18 cellular contexts compared by ENCODE assay signal in genomic region chr2:37080674-37081073, GRCh38. TPM values are rescaled to one million over a fixed set of nuclear protein-coding genes. Genes with fewer than 3 reads are reported as not detected.
DNase-seq lines count a peak whose midpoint lies in the region; ATAC-seq and TF ChIP-seq lines count a peak whose summit lies in the region.
"Had no signal": no experiment of that assay in that cellular context is flagged by ENCODE, and none has a peak within 500 bp of the region (broad histone marks: within the 10 kb centered on the region; RNA-seq: fewer than 3 reads in every experiment).

No MANE protein-coding gene starts in this region.

- H3K9me3 ChIP-seq in naive thymus-derived CD4-positive, alpha-beta T cell (ENCODE audit: control insufficient read depth in 2 of 3, low read length in 3 of 3): no peaks in the 10 kb centered on the region
- H3K9me3 ChIP-seq: esophagus squamous epithelium, ovary, SJSA1 had no signal

- H3K4me3 Mint-ChIP-seq in activated T-helper 1 cell treated with anti-CD3 and anti-CD28 coated beads, Interleukin-12 subunit alpha, Interleukin-12 subunit beta, Interleukin-2, Interleukin-4 antibody, amounts not matched to agents 30 ng/mL and 10 ng/mL and 1 ng/mL, durations not matched to agents 14 hours and 24 hours and 36 hours: peak overlapping the region; percentile 50
- peak overlapping the region in 6 of 10 donors; percentile 17 to 86 (median 75) for H3K4me3 Mint-ChIP-seq in naive thymus-derived CD4-positive, alpha-beta T cell

- H3K27ac Mint-ChIP-seq in activated T-helper 1 cell treated with anti-CD3 and anti-CD28 coated beads, Interleukin-12 subunit alpha, Interleukin-12 subunit beta, Interleukin-2, Interleukin-4 antibody, amounts not matched to agents 30 ng/mL and 10 ng/mL and 1 ng/mL, durations not matched to agents 14 hours and 24 hours and 36 hours: peak overlapping the region; percentile 15
- peak overlapping the region in 5 of 9 donors; percentile 63 to 89 (median 77) for H3K27ac Mint-ChIP-seq in naive thymus-derived CD4-positive, alpha-beta T cell

- no peak for ATAC-seq in naive thymus-derived CD4-positive, alpha-beta T cell
- ATAC-seq in GM21526 (IDR thresholded peaks at IDR 0.05; ENCODE audit: low FRiP score, unreplicated experiment): no peak
- ATAC-seq: HepG2 had no signal

- peak overlapping the region; percentile 41 for H3K27ac ChIP-seq in HL-60 (replicated peaks)
- H3K27ac ChIP-seq in naive thymus-derived CD4-positive, alpha-beta T cell (ENCODE audit: low read depth, low read length): peak overlapping the region; percentile 50
- H3K27ac ChIP-seq: esophagus squamous epithelium, ovary, SJSA1 had no signal

- peaks cover 6 to 17% (median 9%) of the 10 kb centered on the region in 3 experiments for H3K36me3 ChIP-seq in naive thymus-derived CD4-positive, alpha-beta T cell (ENCODE audit: control insufficient read depth in 2 of 3, insufficient read depth in 3 of 3, low read length in 3 of 3)
- H3K36me3 ChIP-seq: ovary had no signal

- no peak overlapping the region for H3K4me3 ChIP-seq in HL-60 (replicated peaks; ENCODE audit: insufficient read depth, low read length)
- peak overlapping the region; percentile 21 for H3K4me3 ChIP-seq in naive thymus-derived CD4-positive, alpha-beta T cell (ENCODE audit: low read length)
- H3K4me3 ChIP-seq: esophagus squamous epithelium, ovary, SJSA1 had no signal

- TF ChIP-seq CTCF in HL-60 (IDR thresholded peaks at IDR 0.05; ENCODE audit: insufficient read depth, low read length): no peak

- H3K9me3 Mint-ChIP-seq in activated T-helper 1 cell treated with anti-CD3 and anti-CD28 coated beads, Interleukin-12 subunit alpha, Interleukin-12 subunit beta, Interleukin-2, Interleukin-4 antibody, amounts not matched to agents 30 ng/mL and 10 ng/mL and 1 ng/mL, durations not matched to agents 14 hours and 24 hours and 36 hours: no peaks in the 10 kb centered on the region
- no peaks in the 10 kb centered on the region for H3K9me3 Mint-ChIP-seq in naive thymus-derived CD4-positive, alpha-beta T cell

- peaks cover 30% of the 10 kb centered on the region for H3K36me3 Mint-ChIP-seq in activated T-helper 1 cell treated with anti-CD3 and anti-CD28 coated beads, Interleukin-12 subunit alpha, Interleukin-12 subunit beta, Interleukin-2, Interleukin-4 antibody, amounts not matched to agents 30 ng/mL and 10 ng/mL and 1 ng/mL, durations not matched to agents 14 hours and 24 hours and 36 hours (ENCODE audit: low read depth)
- peaks cover 16 to 58% (median 37%) of the 10 kb centered on the region in 5 donors for H3K36me3 Mint-ChIP-seq in naive thymus-derived CD4-positive, alpha-beta T cell

- POLR2A ChIA-PET in naive thymus-derived CD4-positive, alpha-beta T cell (lab: Charles Lee): no interaction called here

- intact Hi-C loops in activated T-helper 1 cell treated with anti-CD3 and anti-CD28 coated beads, Interleukin-12 subunit alpha, Interleukin-12 subunit beta, Interleukin-2, Interleukin-4 antibody, amounts not matched to agents 30 ng/mL and 10 ng/mL and 1 ng/mL, durations not matched to agents 14 hours and 24 hours and 36 hours (cut with micrococcal nuclease): loop anchor here (5.0 to 10.0 kb wide), 2 partner anchors 296 to 297 kb away; no protein-coding TSS in a partner anchor
- intact Hi-C loops in naive thymus-derived CD4-positive, alpha-beta T cell (cut with micrococcal nuclease): loop anchor here (5.0 to 10.0 kb wide), 5 partner anchors 242 to 1664 kb away; partner anchors contain the start of genes PRKD3 (in 2 of the 2) and CDC42EP3 (in 1 of the 2)

- H3K27me3 ChIP-seq in HL-60 (ENCODE audit: insufficient read depth, poor library complexity, severe bottlenecking): no peaks in the 10 kb centered on the region
- H3K27me3 ChIP-seq in naive thymus-derived CD4-positive, alpha-beta T cell (ENCODE audit: control insufficient read depth in 2 of 2, insufficient read depth in 2 of 2, low read length in 2 of 2): no peaks in the 10 kb centered on the region
- H3K27me3 ChIP-seq: esophagus squamous epithelium, ovary, SJSA1 had no signal

- DNase-seq in SKM-1 treated with dmso at 0.1 percent for 144 hours (lab: John Stamatoyannopoulos, UW; ENCODE audit: unreplicated experiment) (peak; percentile 26), SKM-1 (lab: John Stamatoyannopoulos, UW; ENCODE audit: unreplicated experiment) (no peak), HL-60 (ENCODE audit: low read depth in 1 of 2, low spot score in 1 of 2) (no peak), NCI-H2171 treated with DMSO at 0.1 percent for 48 hours (lab: John Stamatoyannopoulos, UW) (no peak), NCI-H2227 (lab: John Stamatoyannopoulos, UW; ENCODE audit: unreplicated experiment) (no peak)
- no peak for DNase-seq in activated T-helper 1 cell treated with anti-CD3 and anti-CD28 coated beads, Interleukin-12 subunit alpha, Interleukin-12 subunit beta, Interleukin-2, Interleukin-4 antibody, amounts not matched to agents 30 ng/mL and 10 ng/mL and 1 ng/mL, durations not matched to agents 14 hours and 24 hours and 36 hours (ENCODE audit: low spot score)
- peak in 6 of 9 donors; percentile 13 to 35 (median 20) for DNase-seq in naive thymus-derived CD4-positive, alpha-beta T cell
- DNase-seq: activated naive CD4-positive, alpha-beta T cell treated with anti-CD3 and anti-CD28 coated beads, Interleukin-2, amount 50 U/mL, for 16 hours; DMS 273 treated with DMSO at 0.1 percent for 48 hours; esophagus squamous epithelium; mesendoderm; NCI-H1694 treated with DMSO at 0.1 percent for 48 hours; NCI-H748 treated with DMSO at 0.1 percent for 48 hours; ovary; trophoblast cell had no signal

- H3K4me1 ChIP-seq in naive thymus-derived CD4-positive, alpha-beta T cell (ENCODE audit: control insufficient read depth in 2 of 2, insufficient read depth in 2 of 2, low read length in 2 of 2): peaks cover 39 to 42% of the 10 kb centered on the region in 2 donors

- peaks cover 30% of the 10 kb centered on the region for H3K4me1 Mint-ChIP-seq in activated T-helper 1 cell treated with anti-CD3 and anti-CD28 coated beads, Interleukin-12 subunit alpha, Interleukin-12 subunit beta, Interleukin-2, Interleukin-4 antibody, amounts not matched to agents 30 ng/mL and 10 ng/mL and 1 ng/mL, durations not matched to agents 14 hours and 24 hours and 36 hours (ENCODE audit: low read depth)
- peaks cover 12 to 76% (median 55%) of the 10 kb centered on the region in 7 donors for H3K4me1 Mint-ChIP-seq in naive thymus-derived CD4-positive, alpha-beta T cell

- H3K27me3 Mint-ChIP-seq in activated T-helper 1 cell treated with anti-CD3 and anti-CD28 coated beads, Interleukin-12 subunit alpha, Interleukin-12 subunit beta, Interleukin-2, Interleukin-4 antibody, amounts not matched to agents 30 ng/mL and 10 ng/mL and 1 ng/mL, durations not matched to agents 14 hours and 24 hours and 36 hours (ENCODE audit: insufficient read depth): no peaks in the 10 kb centered on the region
- no peaks in the 10 kb centered on the region for H3K27me3 Mint-ChIP-seq in naive thymus-derived CD4-positive, alpha-beta T cell

- CTCF ChIA-PET in naive thymus-derived CD4-positive, alpha-beta T cell (lab: Charles Lee): no interaction called here

RNA-seq across cellular contexts. Expression of gene HEATR5B, which starts 3.5 kb away (rescaled TPM):
- total RNA-seq in activated T-helper 1 cell treated with anti-CD3 and anti-CD28 coated beads, Interleukin-12 subunit alpha, Interleukin-12 subunit beta, Interleukin-2, Interleukin-4 antibody, amounts not matched to agents 30 ng/mL and 10 ng/mL and 1 ng/mL, durations not matched to agents 14 hours and 24 hours and 36 hours: 15.7 and 16.0 TPM in 2 replicates
- total RNA-seq in naive thymus-derived CD4-positive, alpha-beta T cell: 10 to 100 TPM; 25.2 to 50.5 (median 39.3) TPM
- polyA plus RNA-seq in naive thymus-derived CD4-positive, alpha-beta T cell: 10 to 100 TPM; 13.1 to 23.1 TPM

RNA-seq across cellular contexts. Expression of gene GPATCH11, which starts 3.6 kb away (rescaled TPM):
- total RNA-seq in activated T-helper 1 cell treated with anti-CD3 and anti-CD28 coated beads, Interleukin-12 subunit alpha, Interleukin-12 subunit beta, Interleukin-2, Interleukin-4 antibody, amounts not matched to agents 30 ng/mL and 10 ng/mL and 1 ng/mL, durations not matched to agents 14 hours and 24 hours and 36 hours: 16.6 and 17.6 TPM in 2 replicates
- total RNA-seq in naive thymus-derived CD4-positive, alpha-beta T cell: 10 to 100 TPM in 3 of 5 experiments, 1 to 10 TPM in 2; 6.0 to 19.0 (median 11.1) TPM
- 1 to 10 TPM; 8.4 to 8.8 TPM for polyA plus RNA-seq in naive thymus-derived CD4-positive, alpha-beta T cell

Comparison
In these comparisons a context has a peak if more than half of its experiments do, and no peak if none do; other contexts are left out.
1. DNase-seq: peak in SKM-1 treated with dmso at 0.1 percent for 144 hours (single experiment) and naive thymus-derived CD4-positive, alpha-beta T cell (6 of 9); none in SKM-1 (single experiment), HL-60 (0 of 2), activated T-helper 1 cell treated with anti-CD3 and anti-CD28 coated beads, Interleukin-12 subunit alpha, Interleukin-12 subunit beta, Interleukin-2, Interleukin-4 antibody, amounts not matched to agents 30 ng/mL and 10 ng/mL and 1 ng/mL, durations not matched to agents 14 hours and 24 hours and 36 hours (single experiment), NCI-H2171 treated with DMSO at 0.1 percent for 48 hours (single experiment) and NCI-H2227 (single experiment).